ENCODE assay signal across 24 cellular contexts in genomic region chr6:26109776-26110175, GRCh38. TPM values are rescaled to one million over a fixed set of nuclear protein-coding genes. Genes with fewer than 3 reads are reported as not detected.
DNase-seq lines count a peak whose midpoint lies in the region; ATAC-seq, FAIRE-seq and TF ChIP-seq lines count a peak whose summit lies in the region.
"Had no signal": no experiment of that assay in that cellular context is flagged by ENCODE, and none has a peak within 500 bp of the region (broad histone marks: within the 10 kb centered on the region; RNA-seq: fewer than 3 reads in every experiment).

No MANE protein-coding gene starts in this region.

- DNase-seq in SKM-1 treated with dmso at 0.1 percent for 144 hours (lab: John Stamatoyannopoulos, UW; ENCODE audit: unreplicated experiment) (peak; percentile 23), SKM-1 (lab: John Stamatoyannopoulos, UW; ENCODE audit: unreplicated experiment) (no peak), M059J (ENCODE audit: low read depth) (peak; percentile 73), K562 (ENCODE audit: extremely low read depth in 1 of 4, low spot score in 3 of 4) (no peak), type B pancreatic cell (ENCODE audit: extremely low spot score, unreplicated experiment) (no peak), amniotic stem cell (lab: John Stamatoyannopoulos, UW) (no peak), nephron progenitor cell (no peak)
- DNase-seq: Calu3; CD4-positive, alpha-beta T cell; DMS53; EL; H7; Kasumi-1; MM.1S; NCI-H1694 treated with DMSO at 0.1 percent for 48 hours; NCI-H510A; NCI-H748 treated with DMSO at 0.1 percent for 48 hours; NK-92 treated with Interleukin-12 subunit alpha and Interleukin-12 subunit beta, amount 100 ng/mL, for 24 hours had no signal

- H2AFZ ChIP-seq in K562 (ENCODE audit: low read depth, low read length), result no peak overlapping the region

- CTCF ChIA-PET in K562 (lab: Yijun Ruan, JAX; ENCODE audit: low intra/inter-chr PET ratio), result no interaction called here

- no peak overlapping the region for H3K4me2 ChIP-seq in K562 (ENCODE audit: insufficient read depth, low read length)

- intact Hi-C loops in K562 (cut with micrococcal nuclease), result no loop called here

- H3K4me3 ChIP-seq in K562, result no peak overlapping the region
- H3K4me3 ChIP-seq: GM12878 had no signal

- no peak for TF ChIP-seq POLR2A in K562 (conservative IDR thresholded peaks at IDR 0.05)

- ATAC-seq in K562, result peak; percentile 4; the same call in 1 of the 3 replicates
- ATAC-seq in GM21717 (IDR thresholded peaks at IDR 0.05; ENCODE audit: unreplicated experiment), result no peak
- ATAC-seq: GM12878, Right ventricle myocardium inferior, SK-N-SH treated with all-trans-retinoic acid at 6 μM for 48 hours had no signal

- TF ChIP-seq EP300 in K562 (IDR thresholded peaks at IDR 0.05; ENCODE audit: low read length), result no peak

- H3K36me3 Mint-ChIP-seq in type B pancreatic cell, result no peaks in the 10 kb centered on the region
- peaks cover 19% of the 10 kb centered on the region for H3K36me3 Mint-ChIP-seq in nephron progenitor cell (ENCODE audit: low read depth)

- H3K4me3 Mint-ChIP-seq in type B pancreatic cell (peak overlapping the region; percentile 30), nephron progenitor cell (no peak overlapping the region)
- H3K4me3 Mint-ChIP-seq: CD4-positive, alpha-beta T cell had no signal

- H3K9me3 Mint-ChIP-seq in type B pancreatic cell (no peaks in the 10 kb centered on the region), nephron progenitor cell (peaks cover 35% of the 10 kb centered on the region)
- H3K9me3 Mint-ChIP-seq: CD4-positive, alpha-beta T cell had no signal

- BruUV-seq in K562 (replicated peaks; lab: Mats Ljungman, UMichigan), result no TSS peak

- H3K36me3 ChIP-seq in K562 (ENCODE audit: control insufficient read depth, insufficient read depth, low read length), result peaks cover 34% of the 10 kb centered on the region

- in situ Hi-C loops in K562 (cut with MboI), result no loop called here

- H3K27me3 ChIP-seq in K562 (ENCODE audit: control insufficient read depth in 2 of 2, insufficient read depth in 2 of 2, low read length in 2 of 2), result no peaks in the 10 kb centered on the region

- no peaks in the 10 kb centered on the region for H3K9me1 ChIP-seq in K562 (ENCODE audit: control insufficient read depth, insufficient read depth, low read length)

- WGBS in K562 (ENCODE audit: insufficient coverage, low coverage, missing lambda C conversion rate), result 100% methylated on average over 6 of the region's 6 CpGs

- H3K27ac Mint-ChIP-seq in type B pancreatic cell, result peak overlapping the region; percentile 57
- no peak overlapping the region for H3K27ac Mint-ChIP-seq in nephron progenitor cell
- H3K27ac Mint-ChIP-seq: CD4-positive, alpha-beta T cell had no signal

- H3K9me3 ChIP-seq in K562 (replicated peaks; ENCODE audit: control insufficient read depth, insufficient read depth, low read depth, low read length), result peaks cover 3% of the 10 kb centered on the region; the same call in 1 of the 2 replicates

- peaks cover 11% of the 10 kb centered on the region; the same call in 2 of the 3 replicates for H3K79me2 ChIP-seq in K562 (ENCODE audit: control insufficient read depth, insufficient read depth, low read length)

- H3K27ac ChIP-seq in K562 (ENCODE audit: extremely low read depth, low read depth, low read length), result no peak overlapping the region
- H3K27ac ChIP-seq: HL-60 had no signal

- no peaks in the 10 kb centered on the region; a peak in 1 of 5 replicates for H3K4me1 ChIP-seq in K562 (replicated peaks in 1 of 2; ENCODE audit: control insufficient read depth in 2 of 2, insufficient read depth in 2 of 2, low read length in 2 of 2)

- no peak for TF ChIP-seq RAD21 in K562 (CRISPR knock-in tag; conservative IDR thresholded peaks at IDR 0.05 in 1 of 2, IDR thresholded peaks at IDR 0.05 in 1 of 2)

- no peaks in the 10 kb centered on the region for H4K20me1 ChIP-seq in K562 (replicated peaks; ENCODE audit: control insufficient read depth, insufficient read depth, low read length)

- FAIRE-seq in K562 (lab: Jason Lieb, UNC), result no peak
- FAIRE-seq: GM12878, RCC 7860 had no signal

- TF ChIP-seq CTCF in K562 (IDR thresholded peaks at IDR 0.05 in 2 of 3, conservative IDR thresholded peaks at IDR 0.05 in 1 of 3; ENCODE audit: insufficient read depth in 2 of 3, low read depth in 1 of 3, low read length in 3 of 3) (no peak), type B pancreatic cell (conservative IDR thresholded peaks at IDR 0.05) (no peak), nephron progenitor cell (IDR thresholded peaks at IDR 0.05) (no peak)

- no peak overlapping the region for H3K9ac ChIP-seq in K562 (ENCODE audit: insufficient read depth in 1 of 2, low read depth in 2 of 2, low read length in 2 of 2)

- POLR2A ChIA-PET in K562 (lab: Yijun Ruan, JAX), result interaction anchor here (1.0 to 3.7 kb wide), 4 partner anchors 15 to 90 kb away, joined by 3 to 47 read pairs (median 4); a partner anchor contains a TSS

- H3K27me3 Mint-ChIP-seq in type B pancreatic cell (no peaks in the 10 kb centered on the region), nephron progenitor cell (ENCODE audit: low read depth, poor library complexity) (peaks cover 4% of the 10 kb centered on the region)
- H3K27me3 Mint-ChIP-seq: CD4-positive, alpha-beta T cell had no signal

- H3K4me1 Mint-ChIP-seq in type B pancreatic cell (ENCODE audit: unreplicated experiment), result peaks cover 4% of the 10 kb centered on the region
- H3K4me1 Mint-ChIP-seq in nephron progenitor cell, result no peaks in the 10 kb centered on the region

TF ChIP-seq in K562, 482 proteins besides CTCF, POLR2A, EP300 and RAD21:
- TF ChIP-seq MEIS2 (IDR thresholded peaks at IDR 0.05; ENCODE audit: partially characterized antibody), result peak; percentile 9
- TF ChIP-seq MLLT1 (IDR thresholded peaks at IDR 0.05), result no peak
- no peak for TF ChIP-seq CEBPG (CRISPR knock-in tag; IDR thresholded peaks at IDR 0.05)
- TF ChIP-seq CEBPG (tag; conservative IDR thresholded peaks at IDR 0.05 in 1 of 2, IDR thresholded peaks at IDR 0.05 in 1 of 2), result peak in 1 of 2 experiments; percentile 19; a peak in 1 of 4 replicates
- TF ChIP-seq ELF1 (tag; IDR thresholded peaks at IDR 0.05), result no peak
- TF ChIP-seq ZSCAN32 (CRISPR knock-in tag; IDR thresholded peaks at IDR 0.05), result no peak
- no peak for TF ChIP-seq CREB3 (tag; conservative IDR thresholded peaks at IDR 0.05; ENCODE audit: low read depth)
- TF ChIP-seq CEBPB (tag; IDR thresholded peaks at IDR 0.05), result peak; percentile 38
- no peak for TF ChIP-seq HEY1 (CRISPR knock-in tag; IDR thresholded peaks at IDR 0.05; ENCODE audit: borderline replicate concordance)
TF ChIP-seq in K562: peak in this region for 3.

RNA-seq across cellular contexts. Expression of gene HFE, which starts 22.5 kb away (rescaled TPM):
- total RNA-seq in M059J (2014; rRNA removed; shearing (Covaris generic)), result 16.9 and 20.6 TPM in 2 replicates
- total RNA-seq in K562 (2011; cell fraction: chromatin; rRNA removed; ENCODE audit: low replicate concordance), result 2.3 and 3.3 TPM in 2 replicates
- total RNA-seq in K562 (2011; cell fraction: nucleolus; rRNA removed), result 1.3 and 2.2 TPM in 2 replicates
- 2.1 and 3.3 TPM in 2 replicates for total RNA-seq in K562 (2011; cell fraction: nucleoplasm; rRNA removed)
- total RNA-seq in K562 (2014; rRNA removed) (0.14 and 0.73 TPM in 2 replicates), K562 (2014; rRNA removed; fragmentation: Illumina TruSeq; extraction: Trizol) (0.76 and 1.1 TPM in 2 replicates), K562 (2015; rRNA removed; fragmentation: Illumina TruSeq; extraction: Trizol) (1.2 and 1.3 TPM in 2 replicates), K562 (2021) (0.58 and 0.98 TPM in 2 replicates), type B pancreatic cell (ENCODE audit: low replicate concordance) (2.2 and 2.6 TPM in 2 replicates)
- polyA plus RNA-seq in K562 (2011; rRNA removed) (0.54 and 1.1 TPM in 2 replicates), K562 (2014; fragmentation: Illumina TruSeq; extraction: Trizol) (0.78 and 0.89 TPM in 2 replicates), K562 (2014; fragmentation: Nextera tagmentation; extraction: Ambion mirVana) (under 1 TPM; 0.17 to 0.31 TPM), K562 (2014; rRNA removed) (0.84 and 1.2 TPM in 2 replicates)
- 0.66 and 0.88 TPM in 2 replicates for polyA plus RNA-seq in K562 (2011; cell fraction: cytosol; rRNA removed)
- 0.65 and 0.95 TPM in 2 replicates for polyA plus RNA-seq in K562 (2011; cell fraction: nucleus; rRNA removed)
- 1.8 and 2.4 TPM in 2 replicates for polyA plus RNA-seq in K562 (2012)
- 1.3 and 1.7 TPM in 2 replicates for polyA minus RNA-seq in K562 (2011; rRNA and poly(A)+ RNA removed)
- polyA minus RNA-seq in K562 (2011; cell fraction: cytosol; rRNA and poly(A)+ RNA removed), result 0.95 TPM in 1 of 2 replicates, not detected in the other
- 0.44 and 0.94 TPM in 2 replicates for polyA minus RNA-seq in K562 (2011; cell fraction: nucleus; rRNA and poly(A)+ RNA removed)

Comparison
In these comparisons a context has a peak if more than half of its experiments do, and no peak if none do; other contexts are left out.
1. DNase-seq: peak in SKM-1 treated with dmso at 0.1 percent for 144 hours (single experiment) and M059J (single experiment); none in SKM-1 (single experiment), K562 (0 of 4), type B pancreatic cell (single experiment), amniotic stem cell (single experiment) and nephron progenitor cell (single experiment).